Comparison of ENCODE assay signal across 1 cellular context in genomic region chr1:89781494-89782126, GRCh38.
TF ChIP-seq lines count a peak whose summit lies in the region.

No MANE protein-coding gene starts in this region.

TF ChIP-seq in GM12878, 131 proteins besides CTCF, POLR2A, EP300 and RAD21 (continued from another document):
- TF ChIP-seq, protein P1, sequence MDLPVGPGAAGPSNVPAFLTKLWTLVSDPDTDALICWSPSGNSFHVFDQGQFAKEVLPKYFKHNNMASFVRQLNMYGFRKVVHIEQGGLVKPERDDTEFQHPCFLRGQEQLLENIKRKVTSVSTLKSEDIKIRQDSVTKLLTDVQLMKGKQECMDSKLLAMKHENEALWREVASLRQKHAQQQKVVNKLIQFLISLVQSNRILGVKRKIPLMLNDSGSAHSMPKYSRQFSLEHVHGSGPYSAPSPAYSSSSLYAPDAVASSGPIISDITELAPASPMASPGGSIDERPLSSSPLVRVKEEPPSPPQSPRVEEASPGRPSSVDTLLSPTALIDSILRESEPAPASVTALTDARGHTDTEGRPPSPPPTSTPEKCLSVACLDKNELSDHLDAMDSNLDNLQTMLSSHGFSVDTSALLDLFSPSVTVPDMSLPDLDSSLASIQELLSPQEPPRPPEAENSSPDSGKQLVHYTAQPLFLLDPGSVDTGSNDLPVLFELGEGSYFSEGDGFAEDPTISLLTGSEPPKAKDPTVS (IDR thresholded peaks at IDR 0.05; ENCODE audit: low read depth, low read length) = no peak
- TF ChIP-seq HDAC2 (IDR thresholded peaks at IDR 0.05) (no peak), FOXM1 (IDR thresholded peaks at IDR 0.05; ENCODE audit: low read depth, low read length) (peak; percentile 90), ZNF592 (IDR thresholded peaks at IDR 0.05) (no peak), HDAC6 (IDR thresholded peaks at IDR 0.05; ENCODE audit: unreplicated experiment) (no peak), CBX3 (IDR thresholded peaks at IDR 0.05; ENCODE audit: borderline replicate concordance, low read depth) (no peak), PAX5 (IDR thresholded peaks at IDR 0.05; ENCODE audit: borderline replicate concordance, low read depth, low read length) (peak; percentile 62; the same call in 1 of the 2 replicates), RUNX3 (IDR thresholded peaks at IDR 0.05; ENCODE audit: low read length) (peak; percentile 98), FOXK2 (IDR thresholded peaks at IDR 0.05) (no peak), PML (IDR thresholded peaks at IDR 0.05; ENCODE audit: low read length) (peak; percentile 61; the same call in 1 of the 2 replicates), ATF7 (IDR thresholded peaks at IDR 0.05; ENCODE audit: low read depth) (peak; percentile 56), MEF2B (IDR thresholded peaks at IDR 0.05; ENCODE audit: partially characterized antibody, poor library complexity, severe bottlenecking) (no peak), POU2F2 (IDR thresholded peaks at IDR 0.05; ENCODE audit: borderline replicate concordance, low read depth, low read length) (peak; percentile 43; the same call in 1 of the 3 replicates), IRF4 (IDR thresholded peaks at IDR 0.05; ENCODE audit: low read depth, low read length) (peak; percentile 84), MTA3 (IDR thresholded peaks at IDR 0.05; ENCODE audit: borderline replicate concordance, low read length) (0 out of 2 replicates have a peak, but pooled peaks have one; percentile 43), SREBF2 (IDR thresholded peaks at IDR 0.05; ENCODE audit: low read length) (no peak), MEF2A (IDR thresholded peaks at IDR 0.05; ENCODE audit: insufficient read depth, low read depth, low read length) (peak; percentile 79), RCOR1 (conservative IDR thresholded peaks at IDR 0.05; ENCODE audit: low read depth, low read length) (0 out of 2 replicates have a peak, but pooled peaks have one; percentile 74), KDM1A (IDR thresholded peaks at IDR 0.05; ENCODE audit: borderline replicate concordance) (no peak), ZBTB11 (CRISPR knock-in tag; IDR thresholded peaks at IDR 0.05) (no peak), MYB (IDR thresholded peaks at IDR 0.05; ENCODE audit: borderline replicate concordance, low read depth, low read length) (peak; percentile 68; the same call in 1 of the 2 replicates), NRF1 (conservative IDR thresholded peaks at IDR 0.05; ENCODE audit: low read depth, low read length) (no peak), LARP7 (IDR thresholded peaks at IDR 0.05) (no peak), ASH2L (IDR thresholded peaks at IDR 0.05; ENCODE audit: borderline replicate concordance, low read depth) (no peak), CBFB (IDR thresholded peaks at IDR 0.05; ENCODE audit: low read depth) (peak; percentile 87), SREBF1 (IDR thresholded peaks at IDR 0.05; ENCODE audit: low read length) (no peak), NR2C1 (IDR thresholded peaks at IDR 0.05) (no peak), BACH1 (IDR thresholded peaks at IDR 0.05; ENCODE audit: borderline replicate concordance) (peak; percentile 34; the same call in 1 of the 2 replicates)
- TF ChIP-seq, protein P2, sequence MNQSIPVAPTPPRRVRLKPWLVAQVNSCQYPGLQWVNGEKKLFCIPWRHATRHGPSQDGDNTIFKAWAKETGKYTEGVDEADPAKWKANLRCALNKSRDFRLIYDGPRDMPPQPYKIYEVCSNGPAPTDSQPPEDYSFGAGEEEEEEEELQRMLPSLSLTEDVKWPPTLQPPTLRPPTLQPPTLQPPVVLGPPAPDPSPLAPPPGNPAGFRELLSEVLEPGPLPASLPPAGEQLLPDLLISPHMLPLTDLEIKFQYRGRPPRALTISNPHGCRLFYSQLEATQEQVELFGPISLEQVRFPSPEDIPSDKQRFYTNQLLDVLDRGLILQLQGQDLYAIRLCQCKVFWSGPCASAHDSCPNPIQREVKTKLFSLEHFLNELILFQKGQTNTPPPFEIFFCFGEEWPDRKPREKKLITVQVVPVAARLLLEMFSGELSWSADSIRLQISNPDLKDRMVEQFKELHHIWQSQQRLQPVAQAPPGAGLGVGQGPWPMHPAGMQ (IDR thresholded peaks at IDR 0.05; ENCODE audit: borderline replicate concordance) = no peak
- TF ChIP-seq, protein P3, sequence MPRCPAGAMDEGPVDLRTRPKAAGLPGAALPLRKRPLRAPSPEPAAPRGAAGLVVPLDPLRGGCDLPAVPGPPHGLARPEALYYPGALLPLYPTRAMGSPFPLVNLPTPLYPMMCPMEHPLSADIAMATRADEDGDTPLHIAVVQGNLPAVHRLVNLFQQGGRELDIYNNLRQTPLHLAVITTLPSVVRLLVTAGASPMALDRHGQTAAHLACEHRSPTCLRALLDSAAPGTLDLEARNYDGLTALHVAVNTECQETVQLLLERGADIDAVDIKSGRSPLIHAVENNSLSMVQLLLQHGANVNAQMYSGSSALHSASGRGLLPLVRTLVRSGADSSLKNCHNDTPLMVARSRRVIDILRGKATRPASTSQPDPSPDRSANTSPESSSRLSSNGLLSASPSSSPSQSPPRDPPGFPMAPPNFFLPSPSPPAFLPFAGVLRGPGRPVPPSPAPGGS (IDR thresholded peaks at IDR 0.05; ENCODE audit: borderline replicate concordance, insufficient read depth, low read depth, low read length, poor library complexity, severe bottlenecking) = no peak
- TF ChIP-seq, protein P4, sequence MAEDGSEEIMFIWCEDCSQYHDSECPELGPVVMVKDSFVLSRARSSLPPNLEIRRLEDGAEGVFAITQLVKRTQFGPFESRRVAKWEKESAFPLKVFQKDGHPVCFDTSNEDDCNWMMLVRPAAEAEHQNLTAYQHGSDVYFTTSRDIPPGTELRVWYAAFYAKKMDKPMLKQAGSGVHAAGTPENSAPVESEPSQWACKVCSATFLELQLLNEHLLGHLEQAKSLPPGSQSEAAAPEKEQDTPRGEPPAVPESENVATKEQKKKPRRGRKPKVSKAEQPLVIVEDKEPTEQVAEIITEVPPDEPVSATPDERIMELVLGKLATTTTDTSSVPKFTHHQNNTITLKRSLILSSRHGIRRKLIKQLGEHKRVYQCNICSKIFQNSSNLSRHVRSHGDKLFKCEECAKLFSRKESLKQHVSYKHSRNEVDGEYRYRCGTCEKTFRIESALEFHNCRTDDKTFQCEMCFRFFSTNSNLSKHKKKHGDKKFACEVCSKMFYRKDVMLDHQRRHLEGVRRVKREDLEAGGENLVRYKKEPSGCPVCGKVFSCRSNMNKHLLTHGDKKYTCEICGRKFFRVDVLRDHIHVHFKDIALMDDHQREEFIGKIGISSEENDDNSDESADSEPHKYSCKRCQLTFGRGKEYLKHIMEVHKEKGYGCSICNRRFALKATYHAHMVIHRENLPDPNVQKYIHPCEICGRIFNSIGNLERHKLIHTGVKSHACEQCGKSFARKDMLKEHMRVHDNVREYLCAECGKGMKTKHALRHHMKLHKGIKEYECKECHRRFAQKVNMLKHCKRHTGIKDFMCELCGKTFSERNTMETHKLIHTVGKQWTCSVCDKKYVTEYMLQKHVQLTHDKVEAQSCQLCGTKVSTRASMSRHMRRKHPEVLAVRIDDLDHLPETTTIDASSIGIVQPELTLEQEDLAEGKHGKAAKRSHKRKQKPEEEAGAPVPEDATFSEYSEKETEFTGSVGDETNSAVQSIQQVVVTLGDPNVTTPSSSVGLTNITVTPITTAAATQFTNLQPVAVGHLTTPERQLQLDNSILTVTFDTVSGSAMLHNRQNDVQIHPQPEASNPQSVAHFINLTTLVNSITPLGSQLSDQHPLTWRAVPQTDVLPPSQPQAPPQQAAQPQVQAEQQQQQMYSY (CRISPR knock-in tag; IDR thresholded peaks at IDR 0.05) = no peak
- TF ChIP-seq, protein P5, sequence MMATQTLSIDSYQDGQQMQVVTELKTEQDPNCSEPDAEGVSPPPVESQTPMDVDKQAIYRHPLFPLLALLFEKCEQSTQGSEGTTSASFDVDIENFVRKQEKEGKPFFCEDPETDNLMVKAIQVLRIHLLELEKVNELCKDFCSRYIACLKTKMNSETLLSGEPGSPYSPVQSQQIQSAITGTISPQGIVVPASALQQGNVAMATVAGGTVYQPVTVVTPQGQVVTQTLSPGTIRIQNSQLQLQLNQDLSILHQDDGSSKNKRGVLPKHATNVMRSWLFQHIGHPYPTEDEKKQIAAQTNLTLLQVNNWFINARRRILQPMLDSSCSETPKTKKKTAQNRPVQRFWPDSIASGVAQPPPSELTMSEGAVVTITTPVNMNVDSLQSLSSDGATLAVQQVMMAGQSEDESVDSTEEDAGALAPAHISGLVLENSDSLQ (IDR thresholded peaks at IDR 0.05) = peak; percentile 95
- TF ChIP-seq, protein P6, sequence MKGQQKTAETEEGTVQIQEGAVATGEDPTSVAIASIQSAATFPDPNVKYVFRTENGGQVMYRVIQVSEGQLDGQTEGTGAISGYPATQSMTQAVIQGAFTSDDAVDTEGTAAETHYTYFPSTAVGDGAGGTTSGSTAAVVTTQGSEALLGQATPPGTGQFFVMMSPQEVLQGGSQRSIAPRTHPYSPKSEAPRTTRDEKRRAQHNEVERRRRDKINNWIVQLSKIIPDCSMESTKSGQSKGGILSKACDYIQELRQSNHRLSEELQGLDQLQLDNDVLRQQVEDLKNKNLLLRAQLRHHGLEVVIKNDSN (IDR thresholded peaks at IDR 0.05; ENCODE audit: borderline replicate concordance, extremely low read length, insufficient read depth, low read depth, low read length) = no peak
TF ChIP-seq in GM12878: peak in this region for 51.
